ENCODE assay signal across 1 cellular context in genomic region chr22:20852076-20852475, GRCh38.
A peak's percentile ranks its signal among the peaks of the same experiment; 100 is the strongest.
TF ChIP-seq lines count a peak whose summit lies in the region.

No MANE protein-coding gene starts in this region.

TF ChIP-seq in HepG2, 621 proteins besides CTCF, POLR2A, EP300 and RAD21:
- no peak for TF ChIP-seq ZSCAN5A (CRISPR knock-in tag; IDR thresholded peaks at IDR 0.05; ENCODE audit: borderline replicate concordance)
- peak; percentile 29; the same call in 1 of the 2 replicates for TF ChIP-seq STAG1 (CRISPR knock-in tag; IDR thresholded peaks at IDR 0.05)
- no peak for TF ChIP-seq ZNF740 (CRISPR knock-in tag; IDR thresholded peaks at IDR 0.05)
- no peak for TF ChIP-seq ZFP90 (CRISPR knock-in tag; IDR thresholded peaks at IDR 0.05; ENCODE audit: borderline replicate concordance)
- no peak for TF ChIP-seq REL (CRISPR knock-in tag; conservative IDR thresholded peaks at IDR 0.05)
- no peak for TF ChIP-seq MBNL3 (CRISPR knock-in tag; conservative IDR thresholded peaks at IDR 0.05)
- no peak for TF ChIP-seq REST (IDR thresholded peaks at IDR 0.05; ENCODE audit: borderline replicate concordance in 1 of 2, low read depth in 1 of 2, low read length in 2 of 2)
